ENCODE assay signal across 1 cellular context in genomic region chr4:128462104-128462783, GRCh38.
TF ChIP-seq lines count a peak whose summit lies in the region.

No MANE protein-coding gene starts in this region.

TF ChIP-seq in H1, 55 proteins besides CTCF, POLR2A, EP300 and RAD21:
- no peak for TF ChIP-seq GTF2F1 (IDR thresholded peaks at IDR 0.05; ENCODE audit: borderline replicate concordance, low read depth, low read length)
- no peak for TF ChIP-seq CBX8 (IDR thresholded peaks at IDR 0.05; ENCODE audit: borderline replicate concordance, low read depth, low read length)
